In genomic region chr11:45485070-45485716, GRCh38 we compare ENCODE assay signal across 1 cellular context.
TF ChIP-seq lines count a peak whose summit lies in the region.

No MANE protein-coding gene starts in this region.

TF ChIP-seq in HepG2, 621 proteins besides CTCF, POLR2A, EP300 and RAD21:
- TF ChIP-seq ZNF142 (CRISPR knock-in tag; IDR thresholded peaks at IDR 0.05), result no peak
- no peak for TF ChIP-seq ELF4 (CRISPR knock-in tag; IDR thresholded peaks at IDR 0.05; ENCODE audit: borderline replicate concordance)
- no peak for TF ChIP-seq KLF12 (CRISPR knock-in tag; IDR thresholded peaks at IDR 0.05; ENCODE audit: borderline replicate concordance)
- no peak for TF ChIP-seq ZBTB49 (CRISPR knock-in tag; IDR thresholded peaks at IDR 0.05; ENCODE audit: borderline replicate concordance)
- TF ChIP-seq CEBPG (CRISPR knock-in tag; IDR thresholded peaks at IDR 0.05), result 0 out of 2 replicates have a peak, but pooled peaks have one; percentile 13
- TF ChIP-seq ATF4 (CRISPR knock-in tag; IDR thresholded peaks at IDR 0.05), result peak in 1 of 2 experiments; percentile 89; a peak in 2 of 4 replicates
- 0 out of 2 replicates have a peak, but pooled peaks have one; percentile 20 for TF ChIP-seq ZSCAN25 (CRISPR knock-in tag; IDR thresholded peaks at IDR 0.05)
- TF ChIP-seq FOSL2 (CRISPR knock-in tag; IDR thresholded peaks at IDR 0.05), result peak; percentile 39; the same call in 1 of the 2 replicates
- no peak for TF ChIP-seq SNAPC2 (CRISPR knock-in tag; IDR thresholded peaks at IDR 0.05)
- TF ChIP-seq HDAC2 (CRISPR knock-in tag; IDR thresholded peaks at IDR 0.05), result no peak
- TF ChIP-seq IRF2 (CRISPR knock-in tag; IDR thresholded peaks at IDR 0.05), result no peak
- no peak for TF ChIP-seq CSRNP1 (CRISPR knock-in tag; IDR thresholded peaks at IDR 0.05)
- peak; percentile 92 for TF ChIP-seq ZFP91 (CRISPR knock-in tag; IDR thresholded peaks at IDR 0.05; ENCODE audit: borderline replicate concordance)
- TF ChIP-seq SKIL (CRISPR knock-in tag; IDR thresholded peaks at IDR 0.05; ENCODE audit: borderline replicate concordance), result no peak
- TF ChIP-seq TARDBP (CRISPR knock-in tag; IDR thresholded peaks at IDR 0.05), result no peak
- no peak for TF ChIP-seq ZMAT5 (CRISPR knock-in tag; IDR thresholded peaks at IDR 0.05; ENCODE audit: borderline replicate concordance, low read depth)
- no peak for TF ChIP-seq AGO1 (IDR thresholded peaks at IDR 0.05; ENCODE audit: low read depth, low read length, poor library complexity, severe bottlenecking)
- no peak for TF ChIP-seq TCF7L2 (IDR thresholded peaks at IDR 0.05; ENCODE audit: low read depth, low read length)
- no peak for TF ChIP-seq ZNF569 (CRISPR knock-in tag; IDR thresholded peaks at IDR 0.05; ENCODE audit: borderline replicate concordance)
- TF ChIP-seq ZNF737 (CRISPR knock-in tag; IDR thresholded peaks at IDR 0.05; ENCODE audit: borderline replicate concordance), result no peak
- TF ChIP-seq SAP130 (CRISPR knock-in tag; IDR thresholded peaks at IDR 0.05; ENCODE audit: low read depth), result no peak
- no peak for TF ChIP-seq HNF1B (CRISPR knock-in tag; IDR thresholded peaks at IDR 0.05)
- no peak for TF ChIP-seq TFDP1 (CRISPR knock-in tag; IDR thresholded peaks at IDR 0.05; ENCODE audit: borderline replicate concordance)
- no peak for TF ChIP-seq SP4 (CRISPR knock-in tag; IDR thresholded peaks at IDR 0.05)
